ENCODE assay signal across 8 cellular contexts in the genomic region with DNA sequence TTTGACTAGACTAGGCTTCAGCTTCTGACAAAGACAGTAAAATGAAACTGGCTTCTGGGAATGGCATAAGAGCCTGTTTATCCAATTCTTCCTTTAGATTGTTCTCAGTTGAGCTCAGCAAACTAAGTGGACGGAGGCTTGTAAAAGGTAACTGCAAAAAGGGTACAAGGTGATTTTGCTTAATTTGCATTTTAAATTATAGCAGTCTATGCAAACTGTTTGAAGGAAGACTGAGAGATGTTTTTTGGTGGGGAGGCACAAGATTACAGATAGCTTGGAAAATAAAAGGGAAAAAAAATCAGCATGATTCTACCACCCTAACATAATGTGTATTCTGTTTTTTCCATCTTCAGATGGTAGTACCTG. TPM values are rescaled to one million over a fixed set of nuclear protein-coding genes. Genes with fewer than 3 reads are reported as not detected.
DNase-seq lines count a peak whose midpoint lies in the region; ATAC-seq and TF ChIP-seq lines count a peak whose summit lies in the region.

No MANE protein-coding gene starts in this region.

- H3K27ac ChIP-seq in DND-41 (ENCODE audit: low read length), result peak overlapping the region; percentile 43
- peak overlapping the region; percentile 59 for H3K27ac ChIP-seq in SJSA1
- H3K27ac ChIP-seq in epithelial cell of prostate, result peak overlapping the region; percentile 57
- peak overlapping the region; percentile 67 to 99 (median 96) for H3K27ac ChIP-seq in gastrocnemius medialis
- no peak overlapping the region for H3K27ac ChIP-seq in GM23338 (ENCODE audit: low read depth)

- in situ Hi-C loops in gastrocnemius medialis (cut with MboI; ENCODE audit: low sequenced_read_pairs in 4 of 4), result no loop called here

- no peaks in the 10 kb centered on the region for H3K9me2 ChIP-seq in GM23338 (ENCODE audit: insufficient read depth)

- H3K36me3 ChIP-seq in DND-41 (ENCODE audit: insufficient read depth, low read length) (no peaks in the 10 kb centered on the region), SJSA1 (no peaks in the 10 kb centered on the region; the same call in 1 of the 2 replicates), gastrocnemius medialis (no peaks in the 10 kb centered on the region), GM23338 (ENCODE audit: insufficient read depth) (no peaks in the 10 kb centered on the region)

- H3K4me2 ChIP-seq in DND-41 (ENCODE audit: insufficient read depth, low read length) (peak overlapping the region; percentile 35), GM23338 (no peak overlapping the region)

- peaks cover 60% of the 10 kb centered on the region for H3K79me2 ChIP-seq in DND-41 (ENCODE audit: insufficient read depth, low read length)
- no peaks in the 10 kb centered on the region for H3K79me2 ChIP-seq in GM23338 (replicated peaks; ENCODE audit: insufficient read depth)

- intact Hi-C loops in gastrocnemius medialis (cut with DNase I; ENCODE audit: low total_unique reads), result loop anchor here (2.0 kb wide), 1 partner anchor 14 kb away; no protein-coding TSS in a partner anchor

- peak overlapping the region; percentile 15 for H3K9ac ChIP-seq in DND-41 (ENCODE audit: low read depth, low read length)

- H3K4me3 Mint-ChIP-seq in GM23338, result no peak overlapping the region

- H3K9me3 ChIP-seq in DND-41 (ENCODE audit: insufficient read depth, low read length, severe bottlenecking) (no peaks in the 10 kb centered on the region), SJSA1 (replicated peaks) (0 out of 2 replicates have a peak, but pooled peaks cover 2% of the 10 kb centered on the region), gastrocnemius medialis (no peaks in the 10 kb centered on the region)

- H3K4me3 ChIP-seq in DND-41 (ENCODE audit: low read depth in 1 of 2, low read length in 2 of 2), result 0 out of 4 replicates have a peak overlapping the region, but pooled peaks of 1 of the 2 experiments have one; percentile 1
- H3K4me3 ChIP-seq in SJSA1, result no peak overlapping the region; the same call in 1 of the 2 replicates
- peak overlapping the region in 3 of 4 donors; percentile 26 to 50 (median 32) for H3K4me3 ChIP-seq in gastrocnemius medialis
- no peak overlapping the region for H3K4me3 ChIP-seq in GM23338

- peaks cover 7% of the 10 kb centered on the region for H3K27me3 Mint-ChIP-seq in GM23338 (ENCODE audit: insufficient read depth, low read depth, poor library complexity)

- H3K36me3 Mint-ChIP-seq in GM23338 (ENCODE audit: low read depth), result no peaks in the 10 kb centered on the region

- peaks cover 53% of the 10 kb centered on the region for H3K4me1 ChIP-seq in DND-41 (ENCODE audit: insufficient read depth, low read length)
- peaks cover 53% of the 10 kb centered on the region for H3K4me1 ChIP-seq in SJSA1 (replicated peaks)
- peaks cover 76 to 82% of the 10 kb centered on the region in 2 donors for H3K4me1 ChIP-seq in gastrocnemius medialis
- H3K4me1 ChIP-seq in GM23338 (ENCODE audit: insufficient read depth), result peaks cover 5% of the 10 kb centered on the region

- no peak for ATAC-seq in DND-41 (ENCODE audit: insufficient read depth, low read depth)
- no peak for ATAC-seq in gastrocnemius medialis
- ATAC-seq in GM23338, result no peak
- ATAC-seq in GM21381 (IDR thresholded peaks at IDR 0.05; ENCODE audit: unreplicated experiment), result no peak

- TF ChIP-seq CTCF in DND-41 (IDR thresholded peaks at IDR 0.05; ENCODE audit: borderline replicate concordance, extremely low read depth, low read length, poor library complexity, severe bottlenecking) (no peak), gastrocnemius medialis (IDR thresholded peaks at IDR 0.05 in 4 of 5, conservative IDR thresholded peaks at IDR 0.05 in 1 of 5) (no peak), GM23338 (conservative IDR thresholded peaks at IDR 0.05; ENCODE audit: low read depth in 2 of 2) (no peak)

- no peaks in the 10 kb centered on the region for H3K9me3 Mint-ChIP-seq in GM23338

- no peaks in the 10 kb centered on the region; the same call in 1 of the 2 replicates for H3F3A ChIP-seq in GM23338 (replicated peaks; ENCODE audit: low read depth)

- TF ChIP-seq POLR2A in gastrocnemius medialis (IDR thresholded peaks at IDR 0.05), result no peak

- H4K20me1 ChIP-seq in DND-41 (ENCODE audit: insufficient read depth, low read length) (no peaks in the 10 kb centered on the region), GM23338 (replicated peaks; ENCODE audit: insufficient read depth) (no peaks in the 10 kb centered on the region)

- H3K27ac Mint-ChIP-seq in GM23338, result no peak overlapping the region

- no peaks in the 10 kb centered on the region for H3K27me3 ChIP-seq in DND-41 (ENCODE audit: insufficient read depth, low read length, poor library complexity)
- H3K27me3 ChIP-seq in SJSA1 (replicated peaks), result no peaks in the 10 kb centered on the region
- H3K27me3 ChIP-seq in gastrocnemius medialis, result no peaks in the 10 kb centered on the region
- peaks cover 19% of the 10 kb centered on the region for H3K27me3 ChIP-seq in GM23338 (ENCODE audit: insufficient read depth)

- no peak for DNase-seq in DND-41
- no peak for DNase-seq in SJSA1 (ENCODE audit: low read depth in 1 of 2, low spot score in 2 of 2)
- DNase-seq in epithelial cell of prostate (ENCODE audit: low read depth, low spot score), result no peak
- no peak for DNase-seq in gastrocnemius medialis
- DNase-seq in hippocampal formation (lab: John Stamatoyannopoulos, UW), result no peak
- DNase-seq in GM23338 (ENCODE audit: low spot score), result no peak
- DNase-seq in NCI-H146 treated with DMSO at 0.1 percent for 48 hours (lab: John Stamatoyannopoulos, UW; ENCODE audit: unreplicated experiment), result no peak

- H2AFZ ChIP-seq in DND-41 (ENCODE audit: low read depth, low read length) (no peak overlapping the region), GM23338 (no peak overlapping the region)

- H3K4me1 Mint-ChIP-seq in GM23338, result peaks cover 26% of the 10 kb centered on the region

TF ChIP-seq in GM23338, 12 proteins besides CTCF, POLR2A, EP300 and RAD21 (continues in another document):
- no peak for TF ChIP-seq POLR2AphosphoS5 (IDR thresholded peaks at IDR 0.05; ENCODE audit: low read depth)
- TF ChIP-seq ZNF114 (CRISPR knock-in tag; IDR thresholded peaks at IDR 0.05), result no peak
- TF ChIP-seq ZNF331 (CRISPR knock-in tag; IDR thresholded peaks at IDR 0.05; ENCODE audit: low read depth), result no peak
- no peak for TF ChIP-seq JUNB (IDR thresholded peaks at IDR 0.05; ENCODE audit: unreplicated experiment)

RNA-seq across cellular contexts. Expression of a gene that starts 5.0 kb away (rescaled TPM):
- total RNA-seq in SJSA1 (2014; rRNA removed; shearing (Covaris generic)), result 5.9 and 6.4 TPM in 2 replicates
- total RNA-seq in gastrocnemius medialis, result 10 to 100 TPM; 11.9 to 26.3 (median 16.2) TPM
- total RNA-seq in GM23338 (2014; rRNA removed; shearing (Covaris generic)), result 3.4 and 4.5 TPM in 2 replicates
- polyA plus RNA-seq in GM23338 (2016; fragmentation: Nextera tagmentation; extraction: Ambion mirVana), result 2.8 and 3.3 TPM in 2 replicates

RNA-seq across cellular contexts. Expression of a gene that starts 41.7 kb away (rescaled TPM):
- total RNA-seq in SJSA1 (2014; rRNA removed; shearing (Covaris generic)), result not detected in 2 replicates
- total RNA-seq in gastrocnemius medialis, result not detected
- 0.66 and 1.7 TPM in 2 replicates for total RNA-seq in GM23338 (2014; rRNA removed; shearing (Covaris generic))
- 0.18 and 0.38 TPM in 2 replicates for polyA plus RNA-seq in GM23338 (2016; fragmentation: Nextera tagmentation; extraction: Ambion mirVana)

Comparison
In these comparisons a context has a peak if more than half of its experiments do, and no peak if none do; other contexts are left out.
1. H3K4me3 ChIP-seq: peak in gastrocnemius medialis (3 of 4); none in SJSA1 (single experiment) and GM23338 (single experiment).